Comparison of ENCODE assay signal across 8 cellular contexts in the genomic region with DNA sequence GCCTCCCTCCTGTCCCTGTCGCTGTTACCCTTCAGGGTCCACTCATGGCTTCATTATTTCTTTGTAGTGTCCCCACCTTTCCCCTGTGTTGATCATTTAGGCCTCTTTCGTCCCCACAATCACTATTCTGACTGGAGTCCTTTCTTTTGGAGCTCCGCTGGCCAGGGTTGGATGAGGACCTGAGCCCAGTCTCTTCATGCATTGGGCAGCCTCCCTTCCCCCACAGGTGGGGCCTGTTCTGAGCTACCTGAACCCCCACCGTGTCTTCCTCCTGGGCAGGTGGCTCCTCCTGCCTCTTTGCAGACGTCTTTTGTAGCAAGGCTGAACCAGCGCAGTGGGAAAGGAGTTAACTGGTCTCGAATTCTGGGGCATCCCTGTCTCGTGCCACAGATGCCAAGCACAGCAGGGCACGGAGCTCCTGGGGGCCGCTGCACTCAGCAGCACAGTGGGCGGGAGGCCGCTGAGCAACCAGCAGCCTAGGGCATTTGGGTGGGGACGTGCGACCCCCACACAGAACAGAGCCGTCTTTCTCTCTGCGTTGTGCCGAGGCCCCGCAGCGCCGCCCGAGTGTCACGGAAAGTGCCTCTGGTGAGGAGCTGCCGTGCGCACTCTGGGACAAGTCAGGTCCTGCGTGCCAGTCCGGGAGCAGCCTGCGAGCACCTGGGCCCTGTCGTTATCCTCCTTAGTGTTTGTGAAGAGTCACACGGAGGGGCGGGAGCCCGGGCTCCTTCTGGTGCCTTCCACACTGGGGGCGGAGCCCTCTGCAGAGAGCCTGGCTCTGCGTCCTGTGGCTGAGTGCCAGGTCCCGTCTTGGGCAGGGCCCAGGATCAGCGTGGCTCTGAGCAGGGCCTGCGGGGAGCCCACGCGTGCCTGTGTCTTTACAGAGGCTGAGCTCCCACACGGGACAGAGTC.
DNase-seq lines count a peak whose midpoint lies in the region; ATAC-seq, FAIRE-seq and TF ChIP-seq lines count a peak whose summit lies in the region.

No MANE protein-coding gene starts in this region.

- 56% methylated on average over 2 of the region's 39 CpGs for WGBS in right lobe of liver (ENCODE audit: insufficient coverage, low coverage, low lambda C conversion rate, missing lambda C conversion rate)
- 22% methylated on average over 7 of the region's 39 CpGs for WGBS in HepG2 (ENCODE audit: low lambda C conversion rate)

- no peak overlapping the region for H3K27ac ChIP-seq in right lobe of liver
- H3K27ac ChIP-seq in HepG2 (ENCODE audit: extremely low read length, insufficient read depth, low read length): no peak overlapping the region
- H3K27ac ChIP-seq in vagina: no peak overlapping the region

- H3K27me3 Mint-ChIP-seq in chondrocyte (ENCODE audit: low read depth): peaks cover 7% of the 10 kb centered on the region

- H3K4me3 ChIP-seq in right lobe of liver (no peak overlapping the region), HepG2 (replicated peaks in 1 of 3; ENCODE audit: insufficient read depth in 1 of 3, low read depth in 2 of 3, low read length in 3 of 3) (no peak overlapping the region), vagina (no peak overlapping the region)

- DNase-seq in right lobe of liver (peak in 2 of 3 donors; percentile 45 to 47), HepG2 (ENCODE audit: low spot score) (no peak), chondrocyte (ENCODE audit: low spot score) (peak; percentile 92), midbrain (lab: John Stamatoyannopoulos, UW) (peak; percentile 56), D721Med (ENCODE audit: insufficient read length, low spot score) (no peak), vagina (ENCODE audit: extremely low spot score in 2 of 2) (no peak), globus pallidus (ENCODE audit: low spot score) (no peak)

- CTCF ChIA-PET in HepG2 (lab: Yijun Ruan, JAX; ENCODE audit: low intra/inter-chr PET ratio, low total read pairs): interaction anchor here (1.1 kb wide), 1 partner anchor 147 kb away, joined by 3 read pairs; no protein-coding TSS in a partner anchor

- no peak overlapping the region for H2AFZ ChIP-seq in HepG2 (ENCODE audit: low read length)

- H4K20me1 ChIP-seq in HepG2 (ENCODE audit: insufficient read depth, low read length): no peaks in the 10 kb centered on the region

- H3K4me1 Mint-ChIP-seq in chondrocyte (ENCODE audit: low read depth): peaks cover 20% of the 10 kb centered on the region

- peak in 2 of 4 donors; percentile 7 to 25 for ATAC-seq in right lobe of liver
- ATAC-seq in HepG2: no peak
- no peak for ATAC-seq in GM21423 (IDR thresholded peaks at IDR 0.05; ENCODE audit: unreplicated experiment)

- intact Hi-C loops in right lobe of liver (cut with DNase I) (loop anchor here (5.0 kb wide), 1 partner anchor 144 kb away; no protein-coding TSS in a partner anchor), HepG2 (cut with micrococcal nuclease; ENCODE audit: unreplicated experiment) (no loop called here), vagina (cut with DNase I) (no loop called here)

- no peak for TF ChIP-seq RAD21 in HepG2 (CRISPR knock-in tag; IDR thresholded peaks at IDR 0.05)

- FAIRE-seq in HepG2 (lab: Jason Lieb, UNC): no peak
- FAIRE-seq in D721Med (lab: Jason Lieb, UNC): no peak

- no peaks in the 10 kb centered on the region for H3K79me2 ChIP-seq in HepG2 (ENCODE audit: insufficient read depth, low read length)

- no peak overlapping the region for H3K4me2 ChIP-seq in HepG2 (ENCODE audit: low read depth, low read length)

- in situ Hi-C loops in HepG2 (cut with HindIII; ENCODE audit: extremely low pct_ligation_motif_present, low pct_unique_long_range_greater_than_20kb): no loop called here

- H3K27me3 ChIP-seq in right lobe of liver (no peaks in the 10 kb centered on the region), HepG2 (ENCODE audit: control insufficient read depth in 1 of 2, insufficient read depth in 2 of 2, low read length in 2 of 2) (peaks cover 6 to 66% of the 10 kb centered on the region in 2 experiments), vagina (no peaks in the 10 kb centered on the region)

- peaks cover 2% of the 10 kb centered on the region for H3K36me3 Mint-ChIP-seq in chondrocyte (ENCODE audit: low read depth)

- POLR2A ChIA-PET in HepG2 (lab: Yijun Ruan, JAX): no interaction called here

- TF ChIP-seq POLR2A in right lobe of liver (IDR thresholded peaks at IDR 0.05): no peak
- no peak for TF ChIP-seq POLR2A in HepG2 (IDR thresholded peaks at IDR 0.05; ENCODE audit: insufficient read depth in 1 of 2, low read depth in 2 of 2, low read length in 2 of 2)
- TF ChIP-seq POLR2A in vagina (IDR thresholded peaks at IDR 0.05): no peak

- no peaks in the 10 kb centered on the region for H3K4me1 ChIP-seq in right lobe of liver
- H3K4me1 ChIP-seq in HepG2 (ENCODE audit: insufficient read depth, low read length): no peaks in the 10 kb centered on the region
- peaks cover 10% of the 10 kb centered on the region for H3K4me1 ChIP-seq in vagina

- no peaks in the 10 kb centered on the region for H3K9me3 Mint-ChIP-seq in chondrocyte (ENCODE audit: low read depth)

- no TSS peak for BruUV-seq in HepG2 (replicated peaks; lab: Mats Ljungman, UMichigan)

- no peak overlapping the region for H3K4me3 Mint-ChIP-seq in chondrocyte (ENCODE audit: unreplicated experiment)

- H3K36me3 ChIP-seq in right lobe of liver (no peaks in the 10 kb centered on the region), HepG2 (replicated peaks in 1 of 2; ENCODE audit: control insufficient read depth in 1 of 2, insufficient read depth in 2 of 2, low read length in 2 of 2) (no peaks in the 10 kb centered on the region), vagina (no peaks in the 10 kb centered on the region)

- no peak overlapping the region for H3K27ac Mint-ChIP-seq in chondrocyte (ENCODE audit: unreplicated experiment)

- no peaks in the 10 kb centered on the region for H3K9me3 ChIP-seq in right lobe of liver
- no peaks in the 10 kb centered on the region for H3K9me3 ChIP-seq in HepG2 (ENCODE audit: low read length)
- H3K9me3 ChIP-seq in vagina: no peaks in the 10 kb centered on the region

- no peak overlapping the region for H3K9ac ChIP-seq in HepG2 (ENCODE audit: insufficient read depth, low read depth, low read length)

- TF ChIP-seq EP300 in HepG2 (IDR thresholded peaks at IDR 0.05; ENCODE audit: low read depth in 2 of 2, low read length in 2 of 2) (no peak), HepG2 (CRISPR knock-in tag; IDR thresholded peaks at IDR 0.05; ENCODE audit: borderline replicate concordance) (no peak)

- no peak for TF ChIP-seq CTCF in right lobe of liver (IDR thresholded peaks at IDR 0.05)
- no peak for TF ChIP-seq CTCF in HepG2 (CRISPR knock-in tag; IDR thresholded peaks at IDR 0.05)
- no peak for TF ChIP-seq CTCF in chondrocyte (IDR thresholded peaks at IDR 0.05)
- TF ChIP-seq CTCF in D721Med (IDR thresholded peaks at IDR 0.05; ENCODE audit: insufficient read depth, missing control alignments): no peak
- TF ChIP-seq CTCF in vagina (IDR thresholded peaks at IDR 0.05): no peak

TF ChIP-seq in HepG2, 621 proteins besides CTCF, POLR2A, EP300 and RAD21 (continues in another document):
- TF ChIP-seq, protein P1, sequence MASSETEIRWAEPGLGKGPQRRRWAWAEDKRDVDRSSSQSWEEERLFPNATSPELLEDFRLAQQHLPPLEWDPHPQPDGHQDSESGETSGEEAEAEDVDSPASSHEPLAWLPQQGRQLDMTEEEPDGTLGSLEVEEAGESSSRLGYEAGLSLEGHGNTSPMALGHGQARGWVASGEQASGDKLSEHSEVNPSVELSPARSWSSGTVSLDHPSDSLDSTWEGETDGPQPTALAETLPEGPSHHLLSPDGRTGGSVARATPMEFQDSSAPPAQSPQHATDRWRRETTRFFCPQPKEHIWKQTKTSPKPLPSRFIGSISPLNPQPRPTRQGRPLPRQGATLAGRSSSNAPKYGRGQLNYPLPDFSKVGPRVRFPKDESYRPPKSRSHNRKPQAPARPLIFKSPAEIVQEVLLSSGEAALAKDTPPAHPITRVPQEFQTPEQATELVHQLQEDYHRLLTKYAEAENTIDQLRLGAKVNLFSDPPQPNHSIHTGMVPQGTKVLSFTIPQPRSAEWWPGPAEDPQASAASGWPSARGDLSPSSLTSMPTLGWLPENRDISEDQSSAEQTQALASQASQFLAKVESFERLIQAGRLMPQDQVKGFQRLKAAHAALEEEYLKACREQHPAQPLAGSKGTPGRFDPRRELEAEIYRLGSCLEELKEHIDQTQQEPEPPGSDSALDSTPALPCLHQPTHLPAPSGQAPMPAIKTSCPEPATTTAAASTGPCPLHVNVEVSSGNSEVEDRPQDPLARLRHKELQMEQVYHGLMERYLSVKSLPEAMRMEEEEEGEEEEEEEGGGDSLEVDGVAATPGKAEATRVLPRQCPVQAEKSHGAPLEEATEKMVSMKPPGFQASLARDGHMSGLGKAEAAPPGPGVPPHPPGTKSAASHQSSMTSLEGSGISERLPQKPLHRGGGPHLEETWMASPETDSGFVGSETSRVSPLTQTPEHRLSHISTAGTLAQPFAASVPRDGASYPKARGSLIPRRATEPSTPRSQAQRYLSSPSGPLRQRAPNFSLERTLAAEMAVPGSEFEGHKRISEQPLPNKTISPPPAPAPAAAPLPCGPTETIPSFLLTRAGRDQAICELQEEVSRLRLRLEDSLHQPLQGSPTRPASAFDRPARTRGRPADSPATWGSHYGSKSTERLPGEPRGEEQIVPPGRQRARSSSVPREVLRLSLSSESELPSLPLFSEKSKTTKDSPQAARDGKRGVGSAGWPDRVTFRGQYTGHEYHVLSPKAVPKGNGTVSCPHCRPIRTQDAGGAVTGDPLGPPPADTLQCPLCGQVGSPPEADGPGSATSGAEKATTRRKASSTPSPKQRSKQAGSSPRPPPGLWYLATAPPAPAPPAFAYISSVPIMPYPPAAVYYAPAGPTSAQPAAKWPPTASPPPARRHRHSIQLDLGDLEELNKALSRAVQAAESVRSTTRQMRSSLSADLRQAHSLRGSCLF (CRISPR knock-in tag; IDR thresholded peaks at IDR 0.05; ENCODE audit: borderline replicate concordance): no peak
- TF ChIP-seq ZNF749 (CRISPR knock-in tag; IDR thresholded peaks at IDR 0.05; ENCODE audit: borderline replicate concordance) (no peak), NONO (IDR thresholded peaks at IDR 0.05) (no peak), NONO (CRISPR knock-in tag; conservative IDR thresholded peaks at IDR 0.05) (no peak)
- TF ChIP-seq, protein P2, sequence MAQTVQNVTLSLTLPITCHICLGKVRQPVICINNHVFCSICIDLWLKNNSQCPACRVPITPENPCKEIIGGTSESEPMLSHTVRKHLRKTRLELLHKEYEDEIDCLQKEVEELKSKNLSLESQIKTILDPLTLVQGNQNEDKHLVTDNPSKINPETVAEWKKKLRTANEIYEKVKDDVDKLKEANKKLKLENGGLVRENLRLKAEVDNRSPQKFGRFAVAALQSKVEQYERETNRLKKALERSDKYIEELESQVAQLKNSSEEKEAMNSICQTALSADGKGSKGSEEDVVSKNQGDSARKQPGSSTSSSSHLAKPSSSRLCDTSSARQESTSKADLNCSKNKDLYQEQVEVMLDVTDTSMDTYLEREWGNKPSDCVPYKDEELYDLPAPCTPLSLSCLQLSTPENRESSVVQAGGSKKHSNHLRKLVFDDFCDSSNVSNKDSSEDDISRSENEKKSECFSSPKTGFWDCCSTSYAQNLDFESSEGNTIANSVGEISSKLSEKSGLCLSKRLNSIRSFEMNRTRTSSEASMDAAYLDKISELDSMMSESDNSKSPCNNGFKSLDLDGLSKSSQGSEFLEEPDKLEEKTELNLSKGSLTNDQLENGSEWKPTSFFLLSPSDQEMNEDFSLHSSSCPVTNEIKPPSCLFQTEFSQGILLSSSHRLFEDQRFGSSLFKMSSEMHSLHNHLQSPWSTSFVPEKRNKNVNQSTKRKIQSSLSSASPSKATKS (CRISPR knock-in tag; IDR thresholded peaks at IDR 0.05): no peak

Comparison
In these comparisons a context has a peak if more than half of its experiments do, and no peak if none do; other contexts are left out.
1. DNase-seq: peak in right lobe of liver (2 of 3), chondrocyte (single experiment) and midbrain (single experiment); none in HepG2 (single experiment), D721Med (single experiment), vagina (0 of 2) and globus pallidus (single experiment).
2. intact Hi-C loops: an anchor here in right lobe of liver (5.0 kb wide); none called in HepG2 and vagina.